Comparison of ENCODE assay signal across 10 cellular contexts in the genomic region with DNA sequence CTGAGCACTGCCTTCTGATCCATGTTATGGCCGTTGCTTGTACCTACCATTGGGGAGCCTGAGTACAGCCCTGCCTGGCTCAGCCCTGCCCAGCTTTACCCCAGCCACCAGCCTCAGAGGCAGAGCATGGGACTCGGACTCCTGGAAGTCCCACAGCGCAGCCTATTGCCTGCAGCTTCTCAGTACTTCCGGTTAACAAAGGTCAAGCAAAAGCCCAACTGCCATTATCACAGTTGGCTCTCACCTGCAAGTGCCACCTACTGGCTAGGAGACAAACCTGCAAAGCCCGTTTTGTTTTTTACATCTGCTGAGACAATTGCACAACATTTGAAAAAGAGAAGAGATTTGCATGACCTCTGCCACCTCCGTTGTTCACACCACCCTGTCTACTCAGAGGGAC.
A peak's percentile ranks its signal among the peaks of the same experiment; 100 is the strongest.
DNase-seq lines count a peak whose midpoint lies in the region; ATAC-seq and TF ChIP-seq lines count a peak whose summit lies in the region.
"Had no signal": no experiment of that assay in that cellular context is flagged by ENCODE, and none has a peak within 500 bp of the region (broad histone marks: within the 10 kb centered on the region; RNA-seq: fewer than 3 reads in every experiment).

No MANE protein-coding gene starts in this region.

- intact Hi-C loops in Panc1 (cut with micrococcal nuclease; ENCODE audit: unreplicated experiment) = no loop called here

- BruUV-seq in Panc1 (replicated peaks; lab: Mats Ljungman, UMichigan) = no TSS peak

- TF ChIP-seq CTCF in GM12872 (IDR thresholded peaks at IDR 0.05; ENCODE audit: insufficient read depth, low read depth, low read length) (peak; percentile 37), Panc1 (IDR thresholded peaks at IDR 0.05) (peak; percentile 33; the same call in 1 of the 2 replicates)

- DNase-seq in Panc1 (ENCODE audit: low read depth, low spot score) (no peak), left lobe of liver (ENCODE audit: low spot score) (no peak), amygdala (lab: John Stamatoyannopoulos, UW) (no peak), CD1c-positive myeloid dendritic cell (ENCODE audit: extremely low spot score) (no peak), NOMO-1 treated with DMSO at 0.1 percent for 48 hours (lab: John Stamatoyannopoulos, UW; ENCODE audit: unreplicated experiment) (no peak)
- DNase-seq: stimulated activated naive CD4-positive, alpha-beta T cell had no signal

- H3K27me3 ChIP-seq in Panc1 (ENCODE audit: control insufficient read depth, insufficient read depth, low read length) = no peaks in the 10 kb centered on the region
- H3K27me3 ChIP-seq: cardiac muscle cell had no signal

- POLR2A ChIA-PET in Panc1 (lab: Charles Lee) = no interaction called here

- no peaks in the 10 kb centered on the region for H3K4me1 ChIP-seq in Panc1 (ENCODE audit: control insufficient read depth, insufficient read depth, low read length)

- in situ Hi-C loops in Panc1 (cut with HindIII; ENCODE audit: low pct_unique_long_range_greater_than_20kb, low sequenced_read_pairs) = no loop called here

- no peaks in the 10 kb centered on the region for H3K36me3 ChIP-seq in Panc1 (ENCODE audit: control insufficient read depth, insufficient read depth, low read length)
- H3K36me3 ChIP-seq: cardiac muscle cell had no signal

- CTCF ChIA-PET in Panc1 (lab: Charles Lee) = no interaction called here

- no peak overlapping the region for H3K4me3 ChIP-seq in Panc1 (ENCODE audit: low read depth in 2 of 2, low read length in 2 of 2)
- H3K4me3 ChIP-seq: cardiac muscle cell had no signal

- H3K27ac ChIP-seq in Panc1 (ENCODE audit: low read length) = no peak overlapping the region
- H3K27ac ChIP-seq: cardiac muscle cell had no signal

- peaks cover 14% of the 10 kb centered on the region; the same call in 1 of the 2 replicates for H3K9me3 ChIP-seq in Panc1 (ENCODE audit: control insufficient read depth, insufficient read depth, low read depth, low read length)

- ATAC-seq in HG02759 (IDR thresholded peaks at IDR 0.05; ENCODE audit: unreplicated experiment) (peak; percentile 29), Panc1 (no peak), left lobe of liver (peak; percentile 84), HG03175 (IDR thresholded peaks at IDR 0.05; ENCODE audit: unreplicated experiment) (no peak)

Comparison
In these comparisons a context has a peak if more than half of its experiments do, and no peak if none do; other contexts are left out.
1. ATAC-seq: peak in HG02759 (single experiment) and left lobe of liver (single experiment); none in Panc1 (single experiment) and HG03175 (single experiment).